ENCODE assay signal across 11 cellular contexts in the genomic region with DNA sequence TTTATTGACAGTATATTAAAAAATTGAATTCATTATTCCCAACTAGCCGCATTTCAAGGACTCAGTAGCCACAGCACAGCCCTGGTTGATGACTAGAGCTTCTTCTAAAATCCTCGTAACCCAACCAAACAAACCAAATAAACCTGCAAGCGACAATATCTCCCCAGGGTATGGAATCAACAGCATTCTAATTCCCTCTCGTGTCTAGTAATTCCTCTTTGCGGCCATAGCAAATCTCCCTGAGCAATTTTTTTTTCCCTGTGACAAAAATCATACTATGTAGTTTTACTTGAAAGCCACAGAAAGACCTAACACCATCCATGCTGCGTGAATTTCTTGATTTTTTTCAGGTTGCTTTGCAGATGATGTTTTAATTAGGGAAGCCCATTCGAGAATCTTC.
"Had no signal": no experiment of that assay in that cellular context is flagged by ENCODE, and none has a peak within 500 bp of the region (broad histone marks: within the 10 kb centered on the region; RNA-seq: fewer than 3 reads in every experiment).

No MANE protein-coding gene starts in this region.

- H3K9me3 ChIP-seq: gastrocnemius medialis, ovary, thyroid gland had no signal

- H3K4me3 ChIP-seq: gastrocnemius medialis, ovary, skin epidermis, thyroid gland had no signal

- DNase-seq: activated gamma-delta T cell; activated naive CD8-positive, alpha-beta T cell treated with anti-CD3 and anti-CD28 coated beads for 36 hours; activated T-cell treated with anti-CD3 and anti-CD28 coated beads, Interleukin-2, amount 50 U/mL, for 24 hours; effector CD8-positive, alpha-beta T cell; gastrocnemius medialis; natural killer cell had no signal

- H3K27me3 ChIP-seq: gastrocnemius medialis, ovary, thyroid gland had no signal

- H3K27ac Mint-ChIP-seq: activated naive CD8-positive, alpha-beta T cell treated with anti-CD3 and anti-CD28 coated beads for 36 hours; activated T-cell treated with anti-CD3 and anti-CD28 coated beads, Interleukin-2, amount 50 U/mL, for 24 hours; natural killer cell; stimulated activated effector memory CD8-positive, alpha-beta T cell treated with anti-CD3 and anti-CD28 coated beads, Interleukin-12 subunit alpha, Interleukin-12 subunit beta, amount 100 ng/mL, for 72 hours had no signal

- H3K4me1 ChIP-seq: gastrocnemius medialis had no signal

- ATAC-seq: activated CD4-positive, CD25-positive, alpha-beta regulatory T cell treated with anti-CD3 and anti-CD28 coated beads, Interleukin-2, amount 50 U/mL, for 24 hours; gastrocnemius medialis; natural killer cell; stimulated activated effector memory CD8-positive, alpha-beta T cell treated with anti-CD3 and anti-CD28 coated beads, Interleukin-12 subunit alpha, Interleukin-12 subunit beta, amount 100 ng/mL, for 72 hours had no signal

- H3K36me3 ChIP-seq: gastrocnemius medialis, ovary, thyroid gland had no signal

- H3K27ac ChIP-seq: gastrocnemius medialis, ovary, skin epidermis, thyroid gland had no signal

- H3K4me1 Mint-ChIP-seq: activated naive CD8-positive, alpha-beta T cell treated with anti-CD3 and anti-CD28 coated beads for 36 hours; natural killer cell; stimulated activated effector memory CD8-positive, alpha-beta T cell treated with anti-CD3 and anti-CD28 coated beads, Interleukin-12 subunit alpha, Interleukin-12 subunit beta, amount 100 ng/mL, for 72 hours had no signal

- H3K36me3 Mint-ChIP-seq: activated naive CD8-positive, alpha-beta T cell treated with anti-CD3 and anti-CD28 coated beads for 36 hours; natural killer cell; stimulated activated effector memory CD8-positive, alpha-beta T cell treated with anti-CD3 and anti-CD28 coated beads, Interleukin-12 subunit alpha, Interleukin-12 subunit beta, amount 100 ng/mL, for 72 hours had no signal

- H3K27me3 Mint-ChIP-seq: activated naive CD8-positive, alpha-beta T cell treated with anti-CD3 and anti-CD28 coated beads for 36 hours; activated T-cell treated with anti-CD3 and anti-CD28 coated beads, Interleukin-2, amount 50 U/mL, for 24 hours had no signal

- H3K4me3 Mint-ChIP-seq: activated naive CD8-positive, alpha-beta T cell treated with anti-CD3 and anti-CD28 coated beads for 36 hours; activated T-cell treated with anti-CD3 and anti-CD28 coated beads, Interleukin-2, amount 50 U/mL, for 24 hours; natural killer cell; stimulated activated effector memory CD8-positive, alpha-beta T cell treated with anti-CD3 and anti-CD28 coated beads, Interleukin-12 subunit alpha, Interleukin-12 subunit beta, amount 100 ng/mL, for 72 hours had no signal
